In genomic region chr3:169813757-169814517, GRCh38 we compare ENCODE assay signal across 8 cellular contexts. TPM values are rescaled to one million over a fixed set of nuclear protein-coding genes. Genes with fewer than 3 reads are reported as not detected.
DNase-seq lines count a peak whose midpoint lies in the region; ATAC-seq and TF ChIP-seq lines count a peak whose summit lies in the region.

No MANE protein-coding gene starts in this region.

- intact Hi-C loops in cardiac septum (cut with DNase I) = loop anchor here (5.0 kb wide), 1 partner anchor 42 kb away; the partner anchor contains the start of gene MYNN

- peaks cover 11% of the 10 kb centered on the region for H3K4me1 ChIP-seq in cardiac muscle cell (ENCODE audit: low read depth)

- H3K27ac ChIP-seq in cardiac muscle cell = no peak overlapping the region
- no peak overlapping the region for H3K27ac ChIP-seq in skin epidermis

- H3K4me3 ChIP-seq in cardiac muscle cell (no peak overlapping the region), fibroblast of villous mesenchyme (ENCODE audit: low read depth, low read length) (peak overlapping the region; percentile 62), skin epidermis (peak overlapping the region; percentile 41 to 68 (median 49))

- peak; percentile 86 for ATAC-seq in HG03095 (IDR thresholded peaks at IDR 0.05; ENCODE audit: unreplicated experiment)

- H3K27me3 ChIP-seq in cardiac muscle cell = no peaks in the 10 kb centered on the region

- TF ChIP-seq CTCF in cardiac muscle cell (IDR thresholded peaks at IDR 0.05; ENCODE audit: low read depth, low read length) (peak; percentile 47), fibroblast of villous mesenchyme (IDR thresholded peaks at IDR 0.05; ENCODE audit: insufficient read depth, low read depth, low read length) (peak; percentile 43)

- no peaks in the 10 kb centered on the region for H3K36me3 ChIP-seq in cardiac muscle cell

- H3K9me3 ChIP-seq in cardiac muscle cell (ENCODE audit: low read depth) = no peaks in the 10 kb centered on the region

- DNase-seq in cardiac muscle cell (ENCODE audit: low read depth in 1 of 2, low spot score in 1 of 2) = peak in 1 of 2 donors; percentile 53
- no peak for DNase-seq in cardiac septum (ENCODE audit: low spot score)
- DNase-seq in NCI-H526 treated with DMSO at 0.1 percent for 48 hours (lab: John Stamatoyannopoulos, UW) = peak; percentile 50
- peak; percentile 76 for DNase-seq in activated CD8-positive, alpha-beta memory T cell treated with anti-CD3 and anti-CD28 coated beads, Interleukin-2, amount 50 U/mL, for 4 hours
- peak; percentile 39 for DNase-seq in fibroblast of villous mesenchyme (ENCODE audit: low read depth)
- DNase-seq in NCI-H2227 (lab: John Stamatoyannopoulos, UW; ENCODE audit: unreplicated experiment) = no peak

RNA-seq across cellular contexts. Expression of gene LRRC34, which starts 1.2 kb away (rescaled TPM):
- total RNA-seq in cardiac muscle cell = 4.4 and 6.8 TPM in 2 replicates
- 5.2 and 6.9 TPM in 2 replicates for polyA plus RNA-seq in cardiac muscle cell
- total RNA-seq in cardiac septum = 2.3 TPM
- 3.5 and 4.3 TPM in 2 replicates for total RNA-seq in fibroblast of villous mesenchyme

RNA-seq across cellular contexts. Expression of gene LRRIQ4, which starts 1.3 kb away (rescaled TPM):
- total RNA-seq in cardiac muscle cell (0.15 TPM in 1 of 2 replicates, not detected in the other), cardiac septum (not detected), fibroblast of villous mesenchyme (0.32 TPM in 1 of 2 replicates, not detected in the other)
- polyA plus RNA-seq in cardiac muscle cell = 0.34 TPM in 1 of 2 replicates, not detected in the other

RNA-seq across cellular contexts. Expression of gene MYNN, which starts 40.7 kb away (rescaled TPM):
- 7.9 and 16.7 TPM in 2 replicates for total RNA-seq in cardiac muscle cell
- polyA plus RNA-seq in cardiac muscle cell = 12.8 and 13.6 TPM in 2 replicates
- 11.6 TPM for total RNA-seq in cardiac septum
- 20.9 and 25.5 TPM in 2 replicates for total RNA-seq in fibroblast of villous mesenchyme

RNA-seq across cellular contexts. Expression of gene ACTRT3, which starts 44.6 kb away (rescaled TPM):
- total RNA-seq in cardiac muscle cell (1.7 TPM in 2 replicates), cardiac septum (0.57 TPM), fibroblast of villous mesenchyme (2.9 and 5.2 TPM in 2 replicates)
- 1.7 and 2.3 TPM in 2 replicates for polyA plus RNA-seq in cardiac muscle cell

RNA-seq across cellular contexts. Expression of gene TERC, which starts 49.1 kb away (rescaled TPM):
- 7.1 and 45.9 TPM in 2 replicates for total RNA-seq in cardiac muscle cell
- polyA plus RNA-seq in cardiac muscle cell = 0.61 TPM in 1 of 2 replicates, not detected in the other
- total RNA-seq in cardiac septum = 0.86 TPM
- total RNA-seq in fibroblast of villous mesenchyme = 168 and 175 TPM in 2 replicates

Comparison
In these comparisons a context has a peak if more than half of its experiments do, and no peak if none do; other contexts are left out.
1. DNase-seq: peak in NCI-H526 treated with DMSO at 0.1 percent for 48 hours (single experiment), activated CD8-positive, alpha-beta memory T cell treated with anti-CD3 and anti-CD28 coated beads, Interleukin-2, amount 50 U/mL, for 4 hours (single experiment) and fibroblast of villous mesenchyme (single experiment); none in cardiac septum (single experiment) and NCI-H2227 (single experiment).